ENCODE assay signal across 13 cellular contexts in the genomic region with DNA sequence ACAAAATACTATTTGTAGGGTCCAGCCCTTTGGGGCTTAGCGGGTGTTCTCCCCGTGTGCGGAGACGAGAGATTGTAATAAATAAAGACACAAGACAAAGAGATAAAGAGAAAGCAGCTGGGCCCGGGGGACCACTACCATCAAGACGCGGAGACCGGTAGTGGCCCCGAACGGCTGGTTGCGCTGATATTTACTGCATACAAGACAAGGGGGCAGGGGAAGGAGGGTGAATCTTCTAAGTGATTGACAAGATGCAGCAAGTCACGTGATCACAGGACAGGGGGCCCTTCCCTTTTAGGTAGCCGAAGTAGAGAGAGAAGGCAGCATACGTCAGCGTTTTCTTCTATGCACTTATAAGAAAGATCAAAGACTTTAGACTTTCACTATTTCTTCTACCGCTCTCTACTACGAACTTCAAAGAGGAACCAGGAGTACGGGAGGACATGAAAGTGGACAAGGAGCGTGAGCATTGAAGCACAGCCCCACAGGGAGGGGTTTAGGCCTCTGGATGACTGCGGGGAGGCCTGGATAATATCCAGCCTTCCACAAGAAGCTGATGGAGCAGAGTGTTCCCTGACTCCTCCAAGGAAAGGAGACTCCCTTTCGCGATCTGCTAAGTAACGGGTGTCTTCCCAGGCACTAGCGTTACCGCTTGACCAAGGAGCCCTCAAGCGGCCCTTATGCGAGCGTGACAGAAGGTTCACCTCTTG. TPM values are rescaled to one million over a fixed set of nuclear protein-coding genes. Genes with fewer than 3 reads are reported as not detected.
DNase-seq lines count a peak whose midpoint lies in the region; ATAC-seq, FAIRE-seq and TF ChIP-seq lines count a peak whose summit lies in the region.
"Not testable (repeated sequence)": the region's sequence is repeated elsewhere in the genome, so short reads cannot be mapped to it uniquely, and the experiment has no call there.
"Had no signal": no experiment of that assay in that cellular context is flagged by ENCODE, and none has a peak within 500 bp of the region (broad histone marks: within the 10 kb centered on the region; RNA-seq: fewer than 3 reads in every experiment).

No MANE protein-coding gene starts in this region.

- H3F3A ChIP-seq in GM23338 (replicated peaks; ENCODE audit: low read depth): not testable (repeated sequence)

- H3K14ac ChIP-seq in H1 (ENCODE audit: insufficient read length): not testable (repeated sequence)

- not testable (repeated sequence) for H3K4me3 ChIP-seq in GM23338; H1 (ENCODE audit: extremely low read depth in 1 of 4, insufficient read depth in 2 of 4, low read depth in 3 of 4, low read length in 4 of 4)
- H3K4me3 ChIP-seq in suprapubic skin: peak overlapping the region; percentile 7

- not testable (repeated sequence) for H4K20me1 ChIP-seq in GM23338 (replicated peaks; ENCODE audit: insufficient read depth); H1 (replicated peaks in 1 of 2; ENCODE audit: control insufficient read depth in 1 of 2, insufficient read depth in 2 of 2, low read length in 2 of 2)

- TF ChIP-seq RAD21 in H1 (IDR thresholded peaks at IDR 0.05 in 1 of 2, conservative IDR thresholded peaks at IDR 0.05 in 1 of 2; ENCODE audit: low read depth in 2 of 2, low read length in 2 of 2): not testable (repeated sequence)

- H2AFZ ChIP-seq in GM23338 (peak overlapping the region; percentile 83), H1 (ENCODE audit: low read length) (0 out of 2 replicates have a peak overlapping the region, but pooled peaks have one; percentile 53)

- not testable (repeated sequence) for H3K9me2 ChIP-seq in GM23338 (ENCODE audit: insufficient read depth)

- H2BK120ac ChIP-seq in H1 (replicated peaks; ENCODE audit: low read depth, low read length): not testable (repeated sequence)

- 89% methylated on average over 22 of the region's 28 CpGs; no CpG with 5 or more reads in 1 of the 2 experiments for WGBS in H1 (ENCODE audit: extremely low coverage in 1 of 2, insufficient coverage in 1 of 2, insufficient read length in 1 of 2, insufficient replicate concordance in 2 of 2, low coverage in 1 of 2, low lambda C conversion rate in 2 of 2, missing lambda C conversion rate in 1 of 2), 2 experiments
- WGBS in suprapubic skin: 57% methylated on average over 23 of the region's 28 CpGs

- CTCF ChIA-PET in H1 (lab: Charles Lee; ENCODE audit: partially characterized antibody): not testable (repeated sequence)

- H3K4me2 ChIP-seq in GM23338; H1 (ENCODE audit: insufficient read depth in 1 of 2, low read depth in 2 of 2, low read length in 2 of 2): not testable (repeated sequence)

- H3K4me3 Mint-ChIP-seq in CD14-positive monocyte: peak overlapping the region; percentile 28 to 57
- H3K4me3 Mint-ChIP-seq in GM23338; naive thymus-derived CD8-positive, alpha-beta T cell: not testable (repeated sequence)

- not testable (repeated sequence) for TF ChIP-seq EP300 in H1 (IDR thresholded peaks at IDR 0.05; ENCODE audit: borderline replicate concordance in 1 of 2, low read depth in 2 of 2, low read length in 2 of 2); suprapubic skin (IDR thresholded peaks at IDR 0.05)

- not testable (repeated sequence) for TF ChIP-seq CTCF in CD14-positive monocyte (IDR thresholded peaks at IDR 0.05); GM23338 (conservative IDR thresholded peaks at IDR 0.05; ENCODE audit: low read depth in 2 of 2); H1 (IDR thresholded peaks at IDR 0.05; ENCODE audit: control extremely low read depth in 1 of 3, insufficient read depth in 1 of 3, low read depth in 1 of 3, low read length in 3 of 3); suprapubic skin (IDR thresholded peaks at IDR 0.05)

- H3K23me2 ChIP-seq in H1 (ENCODE audit: low read depth, low read length): not testable (repeated sequence)

- H2AK5ac ChIP-seq in H1 (ENCODE audit: low read depth, low read length): not testable (repeated sequence)

- H3K4ac ChIP-seq in H1 (replicated peaks; ENCODE audit: insufficient read length, low read depth, low read length): not testable (repeated sequence)

- peaks cover 0 to 16% of the 10 kb centered on the region in 2 donors for H3K36me3 Mint-ChIP-seq in CD14-positive monocyte
- H3K36me3 Mint-ChIP-seq in GM23338 (ENCODE audit: low read depth); naive thymus-derived CD8-positive, alpha-beta T cell: not testable (repeated sequence)

- H4K91ac ChIP-seq in H1 (replicated peaks; ENCODE audit: insufficient read length, low read length): not testable (repeated sequence)

- not testable (repeated sequence) for H2BK20ac ChIP-seq in H1 (ENCODE audit: low read length)

- ATAC-seq in GM23338; naive thymus-derived CD8-positive, alpha-beta T cell: not testable (repeated sequence)

- not testable (repeated sequence) for H2BK5ac ChIP-seq in H1 (ENCODE audit: low read depth, low read length)

- not testable (repeated sequence) for H4K8ac ChIP-seq in H1 (ENCODE audit: extremely low read depth, insufficient read depth, low read length)

- not testable (repeated sequence) for H3K27me3 ChIP-seq in GM23338 (ENCODE audit: insufficient read depth); H1 (replicated peaks in 1 of 4; ENCODE audit: control insufficient read depth in 3 of 4, extremely low read depth in 1 of 4, insufficient read depth in 3 of 4, low read length in 3 of 4)
- H3K27me3 ChIP-seq in suprapubic skin: peaks cover 11% of the 10 kb centered on the region

- H3K36me3 ChIP-seq in GM23338 (ENCODE audit: insufficient read depth); H1 (ENCODE audit: control insufficient read depth in 2 of 4, insufficient read depth in 4 of 4, low read length in 3 of 4); suprapubic skin: not testable (repeated sequence)

- H3K79me2 ChIP-seq in GM23338 (replicated peaks; ENCODE audit: insufficient read depth); H1 (ENCODE audit: control insufficient read depth in 1 of 2, insufficient read depth in 2 of 2, low read length in 2 of 2): not testable (repeated sequence)

- H3K4me1 ChIP-seq in GM23338 (ENCODE audit: insufficient read depth); H1 (replicated peaks in 1 of 4; ENCODE audit: control insufficient read depth in 3 of 4, insufficient read depth in 4 of 4, low read length in 3 of 4); suprapubic skin: not testable (repeated sequence)

- not testable (repeated sequence) for H3K9ac ChIP-seq in H1 (replicated peaks in 1 of 4; ENCODE audit: extremely low read depth in 1 of 4, low read depth in 3 of 4, low read length in 3 of 4)

- H3K27ac ChIP-seq in GM23338 (ENCODE audit: low read depth); H1 (ENCODE audit: low read depth, low read length); suprapubic skin: not testable (repeated sequence)

- TF ChIP-seq POLR2A in H1 (IDR thresholded peaks at IDR 0.05; ENCODE audit: control extremely low read depth in 1 of 2, low read depth in 2 of 2, low read length in 2 of 2); suprapubic skin (IDR thresholded peaks at IDR 0.05): not testable (repeated sequence)

- H3K56ac ChIP-seq in H1 (replicated peaks; ENCODE audit: insufficient read length, low read depth, low read length): not testable (repeated sequence)

- DNase-seq in CD14-positive monocyte (ENCODE audit: low spot score); GM23338 (ENCODE audit: low spot score); H1 (ENCODE audit: low read depth in 1 of 2, low spot score in 2 of 2); suprapubic skin (ENCODE audit: low spot score in 2 of 2): not testable (repeated sequence)
- peak; percentile 18 for DNase-seq in T-helper 9 cell
- peak; percentile 21 to 28 for DNase-seq in activated CD4-positive, alpha-beta T cell treated with anti-CD3 and anti-CD28 coated beads, Interleukin-2, amount 50 U/mL, for 48 hours
- DNase-seq in activated naive CD4-positive, alpha-beta T cell treated with anti-CD3 and anti-CD28 coated beads, Interleukin-2, amount 50 U/mL, for 16 hours: peak; percentile 22
- DNase-seq in naive thymus-derived CD8-positive, alpha-beta T cell: peak in 6 of 10 donors; percentile 12 to 68 (median 35)

- peak overlapping the region; percentile 15 to 90 (median 73) for H3K27ac Mint-ChIP-seq in CD14-positive monocyte
- H3K27ac Mint-ChIP-seq in GM23338; naive thymus-derived CD8-positive, alpha-beta T cell: not testable (repeated sequence)

- not testable (repeated sequence) for H2BK15ac ChIP-seq in H1 (ENCODE audit: low read length)

- not testable (repeated sequence) for H2BK12ac ChIP-seq in H1 (ENCODE audit: low read depth, low read length)

- POLR2A ChIA-PET in H1 (lab: Charles Lee; ENCODE audit: partially characterized antibody): interaction anchor here (1.0 kb wide), 1 partner anchor 18 kb away, joined by 3 read pairs; no protein-coding TSS in a partner anchor
- POLR2A ChIA-PET in naive thymus-derived CD8-positive, alpha-beta T cell (lab: Charles Lee): not testable (repeated sequence)

- not testable (repeated sequence) for H3K9me3 Mint-ChIP-seq in CD14-positive monocyte; GM23338; naive thymus-derived CD8-positive, alpha-beta T cell

- H3K4me1 Mint-ChIP-seq in CD14-positive monocyte (peaks cover 59% of the 10 kb centered on the region), GM23338 (peaks cover 11% of the 10 kb centered on the region)
- peaks cover 4 to 30% (median 9%) of the 10 kb centered on the region in 4 donors for H3K4me1 Mint-ChIP-seq in naive thymus-derived CD8-positive, alpha-beta T cell

- H4K5ac ChIP-seq in H1 (ENCODE audit: insufficient read length, low read depth, low read length): not testable (repeated sequence)

- H3K23ac ChIP-seq in H1 (ENCODE audit: insufficient read length): not testable (repeated sequence)

- not testable (repeated sequence) for H3K79me1 ChIP-seq in H1 (ENCODE audit: low read depth, low read length)

- not testable (repeated sequence) for H3K27me3 Mint-ChIP-seq in CD14-positive monocyte (ENCODE audit: low read depth in 3 of 3)
- H3K27me3 Mint-ChIP-seq in GM23338 (ENCODE audit: insufficient read depth, low read depth, poor library complexity): peaks cover 11% of the 10 kb centered on the region
- H3K27me3 Mint-ChIP-seq in naive thymus-derived CD8-positive, alpha-beta T cell: peaks cover 8 to 40% (median 9%) of the 10 kb centered on the region in 5 donors

- H3K9me3 ChIP-seq in H1 (ENCODE audit: insufficient read depth in 2 of 2, low read depth in 1 of 2, low read length in 1 of 2); suprapubic skin: not testable (repeated sequence)

- not testable (repeated sequence) for H3K18ac ChIP-seq in H1 (ENCODE audit: extremely low read depth, low read length)

- FAIRE-seq in H1 (lab: Jason Lieb, UNC): not testable (repeated sequence)

- intact Hi-C loops in CD14-positive monocyte (cut with micrococcal nuclease): not testable (repeated sequence)

RNA-seq across cellular contexts. Expression of gene CLEC10A, which starts 11.4 kb away (rescaled TPM):
- polyA plus RNA-seq in CD14-positive monocyte (10 to 100 TPM; 22.7 to 61.9 TPM), GM23338 (2016; fragmentation: Nextera tagmentation; extraction: Ambion mirVana) (not detected in 2 replicates), H1 (2011; rRNA removed) (0.17 TPM in 1 of 2 replicates, not detected in the other)
- total RNA-seq in GM23338 (2014; rRNA removed; shearing (Covaris generic)): not detected in 2 replicates
- total RNA-seq in H1 (2021; fragmentation: NEBNext Ultra II Directional; extraction: Animal tissue kit (Norgen Biotek cat#: 25700)): not detected in 2 replicates
- not detected for polyA plus RNA-seq in H1 (2011; cell fraction: cytosol; rRNA removed)
- polyA plus RNA-seq in H1 (2011; cell fraction: nucleus; rRNA removed): not detected
- not detected in 4 replicates for polyA plus RNA-seq in H1 (2012, experiment 1 of 2)
- not detected for polyA plus RNA-seq in H1 (2012, experiment 2 of 2)
- not detected for polyA plus RNA-seq in H1 (2013, experiment 1 of 2)
- not detected for polyA plus RNA-seq in H1 (2013, experiment 2 of 2)
- not detected in 2 replicates for polyA minus RNA-seq in H1 (2011; rRNA and poly(A)+ RNA removed)
- polyA minus RNA-seq in H1 (2011; cell fraction: cytosol; rRNA and poly(A)+ RNA removed): not detected
- polyA minus RNA-seq in H1 (2011; cell fraction: nucleus; rRNA and poly(A)+ RNA removed): not detected
- under 1 TPM; 0.49 to 0.93 TPM for total RNA-seq in naive thymus-derived CD8-positive, alpha-beta T cell
- under 1 TPM in 1 of 3 donors, not detected in 2; 0.13 TPM for polyA plus RNA-seq in naive thymus-derived CD8-positive, alpha-beta T cell
- 1 to 10 TPM; 1.6 to 3.3 (median 1.7) TPM for total RNA-seq in suprapubic skin
- total RNA-seq: GM12878, H9, MCF 10A, PC-3 had no signal
- polyA plus RNA-seq: BJ, GM12878 had no signal

RNA-seq across cellular contexts. Expression of gene ASGR2, which starts 23.2 kb away (rescaled TPM):
- polyA plus RNA-seq in CD14-positive monocyte: 10 to 100 TPM; 53.3 to 78.3 TPM
- 0.97 TPM in 1 of 2 replicates, not detected in the other for total RNA-seq in GM23338 (2014; rRNA removed; shearing (Covaris generic))
- polyA plus RNA-seq in GM23338 (2016; fragmentation: Nextera tagmentation; extraction: Ambion mirVana): not detected in 2 replicates
- total RNA-seq in H1 (2021; fragmentation: NEBNext Ultra II Directional; extraction: Animal tissue kit (Norgen Biotek cat#: 25700)): not detected in 2 replicates
- polyA plus RNA-seq in H1 (2011; rRNA removed): 0.61 and 0.91 TPM in 2 replicates
- polyA plus RNA-seq in H1 (2011; cell fraction: cytosol; rRNA removed): 0.49 TPM
- 0.51 TPM for polyA plus RNA-seq in H1 (2011; cell fraction: nucleus; rRNA removed)
- polyA plus RNA-seq in H1 (2012, experiment 1 of 2): 0.52 to 0.74 TPM (median 0.57 TPM) in 3 of 4 replicates, not detected in the other
- not detected for polyA plus RNA-seq in H1 (2012, experiment 2 of 2)
- polyA plus RNA-seq in H1 (2013, experiment 1 of 2): 0.20 TPM
- 0.11 TPM for polyA plus RNA-seq in H1 (2013, experiment 2 of 2)
- not detected in 2 replicates for polyA minus RNA-seq in H1 (2011; rRNA and poly(A)+ RNA removed)
- polyA minus RNA-seq in H1 (2011; cell fraction: cytosol; rRNA and poly(A)+ RNA removed): not detected
- polyA minus RNA-seq in H1 (2011; cell fraction: nucleus; rRNA and poly(A)+ RNA removed): not detected
- not detected for total RNA-seq in naive thymus-derived CD8-positive, alpha-beta T cell
- not detected for polyA plus RNA-seq in naive thymus-derived CD8-positive, alpha-beta T cell
- 10 to 100 TPM in 1 of 4 donors, 1 to 10 TPM in 3; 3.4 to 11.8 (median 6.8) TPM for total RNA-seq in suprapubic skin
- total RNA-seq: GM12878, H9, MCF 10A, PC-3 had no signal
- polyA plus RNA-seq: BJ, GM12878 had no signal

RNA-seq across cellular contexts. Expression of gene SLC16A11, which starts 47.6 kb away (rescaled TPM):
- not detected for polyA plus RNA-seq in CD14-positive monocyte
- 0.42 TPM in 1 of 2 replicates, not detected in the other for total RNA-seq in GM23338 (2014; rRNA removed; shearing (Covaris generic))
- polyA plus RNA-seq in GM23338 (2016; fragmentation: Nextera tagmentation; extraction: Ambion mirVana): 0.68 and 1.4 TPM in 2 replicates
- total RNA-seq in H1 (2021; fragmentation: NEBNext Ultra II Directional; extraction: Animal tissue kit (Norgen Biotek cat#: 25700)): 0.35 and 0.67 TPM in 2 replicates
- polyA plus RNA-seq in H1 (2011; rRNA removed): 0.39 and 0.85 TPM in 2 replicates
- 0.47 TPM for polyA plus RNA-seq in H1 (2011; cell fraction: cytosol; rRNA removed)
- 2.1 TPM for polyA plus RNA-seq in H1 (2011; cell fraction: nucleus; rRNA removed)
- polyA plus RNA-seq in H1 (2012, experiment 1 of 2): 0.19 to 0.96 TPM (median 0.62 TPM) in 4 replicates
- 0.34 TPM for polyA plus RNA-seq in H1 (2012, experiment 2 of 2)
- 0.65 TPM for polyA plus RNA-seq in H1 (2013, experiment 1 of 2)
- polyA plus RNA-seq in H1 (2013, experiment 2 of 2): 0.57 TPM
- 0.10 TPM in 1 of 2 replicates, not detected in the other for polyA minus RNA-seq in H1 (2011; rRNA and poly(A)+ RNA removed)
- polyA minus RNA-seq in H1 (2011; cell fraction: cytosol; rRNA and poly(A)+ RNA removed): not detected
- polyA minus RNA-seq in H1 (2011; cell fraction: nucleus; rRNA and poly(A)+ RNA removed): 0.90 TPM
- total RNA-seq in naive thymus-derived CD8-positive, alpha-beta T cell: 1 to 10 TPM; 2.8 to 3.5 TPM
- 1 to 10 TPM; 2.0 to 2.2 (median 2.0) TPM for polyA plus RNA-seq in naive thymus-derived CD8-positive, alpha-beta T cell
- 10 to 100 TPM in 1 of 4 donors, 1 to 10 TPM in 2, under 1 TPM in 1; 0.26 to 10.8 (median 5.5) TPM for total RNA-seq in suprapubic skin
- total RNA-seq: MCF 10A, PC-3 had no signal
- polyA plus RNA-seq: BJ had no signal

RNA-seq across cellular contexts. Expression of gene SLC16A13, which starts 55.7 kb away (rescaled TPM):
- polyA plus RNA-seq in CD14-positive monocyte: 1 to 10 TPM in 1 of 2 donors, under 1 TPM in 1; 0.93 to 2.2 TPM
- total RNA-seq in GM23338 (2014; rRNA removed; shearing (Covaris generic)): 4.4 and 4.7 TPM in 2 replicates
- polyA plus RNA-seq in GM23338 (2016; fragmentation: Nextera tagmentation; extraction: Ambion mirVana): 1.2 and 2.2 TPM in 2 replicates
- total RNA-seq in H1 (2021; fragmentation: NEBNext Ultra II Directional; extraction: Animal tissue kit (Norgen Biotek cat#: 25700)): 4.7 and 5.8 TPM in 2 replicates
- 5.4 and 7.7 TPM in 2 replicates for polyA plus RNA-seq in H1 (2011; rRNA removed)
- 2.0 TPM for polyA plus RNA-seq in H1 (2011; cell fraction: cytosol; rRNA removed)
- polyA plus RNA-seq in H1 (2011; cell fraction: nucleus; rRNA removed): 5.5 TPM
- polyA plus RNA-seq in H1 (2012, experiment 1 of 2): 3.7 to 6.5 TPM (median 5.0 TPM) in 4 replicates
- polyA plus RNA-seq in H1 (2012, experiment 2 of 2): 5.2 TPM
- 6.3 TPM for polyA plus RNA-seq in H1 (2013, experiment 1 of 2)
- 7.1 TPM for polyA plus RNA-seq in H1 (2013, experiment 2 of 2)
- 5.3 and 6.2 TPM in 2 replicates for polyA minus RNA-seq in H1 (2011; rRNA and poly(A)+ RNA removed)
- 2.1 TPM for polyA minus RNA-seq in H1 (2011; cell fraction: cytosol; rRNA and poly(A)+ RNA removed)
- polyA minus RNA-seq in H1 (2011; cell fraction: nucleus; rRNA and poly(A)+ RNA removed): 8.0 TPM
- total RNA-seq in naive thymus-derived CD8-positive, alpha-beta T cell: 10 to 100 TPM; 11.5 to 14.7 TPM
- 1 to 10 TPM in 1 of 3 donors, under 1 TPM in 2; 0.93 to 1.2 (median 0.97) TPM for polyA plus RNA-seq in naive thymus-derived CD8-positive, alpha-beta T cell
- total RNA-seq in suprapubic skin: 1 to 10 TPM; 1.5 to 4.9 (median 3.7) TPM
